ENCODE assay signal across 13 cellular contexts in the genomic region with DNA sequence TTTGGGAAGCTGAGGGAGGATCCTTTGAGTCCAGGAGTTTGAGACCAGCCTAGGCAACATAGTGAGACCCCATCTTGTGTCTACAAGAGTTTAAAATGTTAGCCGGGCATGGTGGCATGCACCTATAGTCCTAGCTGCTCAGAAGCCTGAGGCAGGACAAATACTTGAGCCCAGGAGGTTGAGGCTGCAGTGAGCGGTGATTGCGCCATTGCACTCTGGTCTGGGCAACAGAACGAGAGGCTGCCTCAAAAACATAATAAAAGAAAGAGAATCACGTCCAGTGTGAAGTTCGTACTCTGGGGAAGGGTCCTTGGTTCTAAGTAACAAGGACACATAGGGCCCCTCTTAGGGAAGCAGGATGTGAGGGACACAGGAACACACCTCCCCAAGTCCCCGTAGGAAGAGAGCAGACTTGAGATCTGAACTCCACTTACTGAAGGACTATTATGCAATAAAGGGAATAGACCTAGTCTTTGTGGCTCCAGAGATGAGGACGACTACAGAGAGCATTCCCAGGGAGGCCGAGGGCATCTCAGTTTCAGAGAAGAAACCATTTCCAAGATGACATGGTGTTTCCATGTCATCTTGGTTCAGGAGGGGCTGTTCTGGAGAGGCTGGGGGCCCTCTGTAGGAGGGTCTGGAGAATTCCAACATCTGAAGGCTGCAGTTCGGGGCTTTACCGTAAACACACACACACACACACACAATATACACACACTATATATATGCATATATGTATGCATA. TPM values are rescaled to one million over a fixed set of nuclear protein-coding genes. Genes with fewer than 3 reads are reported as not detected.
A peak's percentile ranks its signal among the peaks of the same experiment; 100 is the strongest.
DNase-seq lines count a peak whose midpoint lies in the region; ATAC-seq and TF ChIP-seq lines count a peak whose summit lies in the region.
"Had no signal": no experiment of that assay in that cellular context is flagged by ENCODE, and none has a peak within 500 bp of the region (broad histone marks: within the 10 kb centered on the region; RNA-seq: fewer than 3 reads in every experiment).

No MANE protein-coding gene starts in this region.

- intact Hi-C loops in CD14-positive monocyte (cut with micrococcal nuclease) (no loop called here), psoas muscle (cut with DNase I) (no loop called here), posterior vena cava (cut with DNase I) (no loop called here)
- intact Hi-C loops in CD8-positive, alpha-beta T cell (cut with DNase I, micrococcal nuclease), result no loop called here

- no peaks in the 10 kb centered on the region for H3K36me3 Mint-ChIP-seq in CD14-positive monocyte
- no peaks in the 10 kb centered on the region for H3K36me3 Mint-ChIP-seq in CD8-positive, alpha-beta T cell
- H3K36me3 Mint-ChIP-seq: activated naive CD4-positive, alpha-beta T cell treated with anti-CD3 and anti-CD28 coated beads, Interleukin-2, amount 50 U/mL, for 24 hours had no signal

- H3K9me3 ChIP-seq in SK-N-SH (no peaks in the 10 kb centered on the region), psoas muscle (no peaks in the 10 kb centered on the region)
- H3K9me3 ChIP-seq in CD8-positive, alpha-beta T cell (ENCODE audit: low read length), result no peaks in the 10 kb centered on the region

- CTCF ChIA-PET in SK-N-SH (lab: Yijun Ruan, JAX), result interaction anchor here (1.4 to 3.5 kb wide), 3 partner anchors 9 to 26 kb away, joined by 3 to 10 read pairs (median 3); no protein-coding TSS in a partner anchor
- CTCF ChIA-PET in CD8-positive, alpha-beta T cell (lab: Charles Lee), result interaction anchor here (1.0 kb wide), 1 partner anchor 116 kb away, joined by 3 read pairs; no protein-coding TSS in a partner anchor

- H3K4me1 Mint-ChIP-seq in CD14-positive monocyte, result peaks cover 44% of the 10 kb centered on the region
- no peaks in the 10 kb centered on the region for H3K4me1 Mint-ChIP-seq in CD8-positive, alpha-beta T cell (ENCODE audit: low read depth)
- H3K4me1 Mint-ChIP-seq: activated naive CD4-positive, alpha-beta T cell treated with anti-CD3 and anti-CD28 coated beads, Interleukin-2, amount 50 U/mL, for 24 hours had no signal

- TF ChIP-seq EP300 in SK-N-SH (IDR thresholded peaks at IDR 0.05; ENCODE audit: borderline replicate concordance in 1 of 2, low read depth in 1 of 2, low read length in 1 of 2), result no peak

- H3K27me3 ChIP-seq in SK-N-SH (ENCODE audit: insufficient read depth), result no peaks in the 10 kb centered on the region
- no peaks in the 10 kb centered on the region for H3K27me3 ChIP-seq in psoas muscle (ENCODE audit: insufficient read depth in 3 of 3, low read length in 2 of 3)
- no peaks in the 10 kb centered on the region for H3K27me3 ChIP-seq in CD8-positive, alpha-beta T cell (ENCODE audit: insufficient read depth, low read length)
- H3K27me3 ChIP-seq in H7 (ENCODE audit: control insufficient read depth, insufficient read depth, low read length), result no peaks in the 10 kb centered on the region

- no peaks in the 10 kb centered on the region for H3K36me3 ChIP-seq in SK-N-SH (replicated peaks in 1 of 2; ENCODE audit: control insufficient read depth in 1 of 2, insufficient read depth in 2 of 2, low read length in 1 of 2)
- H3K36me3 ChIP-seq in psoas muscle (ENCODE audit: insufficient read depth in 1 of 2, low read depth in 1 of 2), result no peaks in the 10 kb centered on the region
- H3K36me3 ChIP-seq in CD8-positive, alpha-beta T cell (ENCODE audit: insufficient read depth, low read length), result no peaks in the 10 kb centered on the region
- no peaks in the 10 kb centered on the region for H3K36me3 ChIP-seq in H7 (replicated peaks; ENCODE audit: control insufficient read depth, insufficient read depth, low read length)

- no peaks in the 10 kb centered on the region for H4K20me1 ChIP-seq in SK-N-SH (ENCODE audit: insufficient read depth)

- no peak overlapping the region for H3K4me3 ChIP-seq in SK-N-SH (ENCODE audit: low read depth in 2 of 2, low read length in 1 of 2)
- H3K4me3 ChIP-seq in fibroblast of mammary gland (ENCODE audit: control insufficient read depth, low read depth, low read length), result no peak overlapping the region
- no peak overlapping the region for H3K4me3 ChIP-seq in psoas muscle
- no peak overlapping the region for H3K4me3 ChIP-seq in CD8-positive, alpha-beta T cell (ENCODE audit: low read depth, low read length)
- no peak overlapping the region for H3K4me3 ChIP-seq in H7 (ENCODE audit: insufficient read depth, low read depth, low read length)

- H3K27ac Mint-ChIP-seq in CD14-positive monocyte, result peak overlapping the region in 6 of 7 donors; percentile 27 to 77 (median 62)
- H3K27ac Mint-ChIP-seq in CD8-positive, alpha-beta T cell, result no peak overlapping the region
- H3K27ac Mint-ChIP-seq: activated naive CD4-positive, alpha-beta T cell treated with anti-CD3 and anti-CD28 coated beads, Interleukin-2, amount 50 U/mL, for 24 hours had no signal

- DNase-seq in CD14-positive monocyte (ENCODE audit: low spot score) (no peak), SK-N-SH (peak; percentile 32), fibroblast of mammary gland (ENCODE audit: low read depth) (peak; percentile 26), psoas muscle (peak in 1 of 2 donors; percentile 35), activated T-cell treated with anti-CD3 and anti-CD28 coated beads for 4 hours (no peak), posterior vena cava (ENCODE audit: low spot score) (no peak), H7 (no peak)
- DNase-seq in CD8-positive, alpha-beta T cell, result no peak
- DNase-seq: activated CD4-positive, alpha-beta T cell treated with anti-CD3 and anti-CD28 coated beads, Interleukin-2, amount 50 U/mL, for 1 hour; KBM-7; small intestine had no signal

- H3K27ac ChIP-seq in SK-N-SH (ENCODE audit: low read depth in 2 of 2, low read length in 1 of 2) (peak overlapping the region; percentile 89 to 96), psoas muscle (peak overlapping the region; percentile 46)
- H3K27ac ChIP-seq in CD8-positive, alpha-beta T cell (ENCODE audit: low read depth, low read length), result no peak overlapping the region

- H3K9ac ChIP-seq in SK-N-SH, result peak overlapping the region; percentile 75; the same call in 1 of the 2 replicates

- WGBS in SK-N-SH (ENCODE audit: low lambda C conversion rate), result 69% methylated on average over 11 of the region's 11 CpGs
- WGBS in psoas muscle, 3 donors, result 66 to 73% (median 66%) methylated on average over 11 of the region's 11 CpGs

- peak overlapping the region; percentile 72; the same call in 1 of the 2 replicates for H3K4me2 ChIP-seq in SK-N-SH

- H3K79me2 ChIP-seq in SK-N-SH (ENCODE audit: insufficient read depth), result no peaks in the 10 kb centered on the region

- H3K9me3 Mint-ChIP-seq in CD14-positive monocyte, result no peaks in the 10 kb centered on the region
- no peaks in the 10 kb centered on the region for H3K9me3 Mint-ChIP-seq in CD8-positive, alpha-beta T cell
- H3K9me3 Mint-ChIP-seq: activated naive CD4-positive, alpha-beta T cell treated with anti-CD3 and anti-CD28 coated beads, Interleukin-2, amount 50 U/mL, for 24 hours had no signal

- H2AFZ ChIP-seq in SK-N-SH (ENCODE audit: low read depth), result peak overlapping the region; percentile 75; the same call in 1 of the 2 replicates

- peak; percentile 30 to 52 (median 34) for ATAC-seq in psoas muscle
- ATAC-seq in CD8-positive, alpha-beta T cell, result no peak

- TF ChIP-seq CTCF in CD14-positive monocyte (IDR thresholded peaks at IDR 0.05) (no peak), SK-N-SH (IDR thresholded peaks at IDR 0.05) (no peak), fibroblast of mammary gland (conservative IDR thresholded peaks at IDR 0.05; ENCODE audit: control insufficient read depth, insufficient read depth, low read depth, low read length) (no peak), psoas muscle (IDR thresholded peaks at IDR 0.05) (no peak)
- TF ChIP-seq CTCF in CD8-positive, alpha-beta T cell (IDR thresholded peaks at IDR 0.05), result no peak

- H3F3A ChIP-seq in SK-N-SH (replicated peaks; ENCODE audit: insufficient read depth), result peaks cover 23% of the 10 kb centered on the region

- H3K4me1 ChIP-seq in SK-N-SH (ENCODE audit: control insufficient read depth in 1 of 2, insufficient read depth in 2 of 2, low read depth in 1 of 2, low read length in 1 of 2) (peaks cover 6 to 8% of the 10 kb centered on the region in 2 experiments; a peak in 3 of 4 replicates), psoas muscle (peaks cover 18% of the 10 kb centered on the region)
- H3K4me1 ChIP-seq in CD8-positive, alpha-beta T cell (ENCODE audit: insufficient read depth, low read length), result no peaks in the 10 kb centered on the region

- H3K4me3 Mint-ChIP-seq in CD14-positive monocyte, result peak overlapping the region in 1 of 2 donors; percentile 62
- H3K4me3 Mint-ChIP-seq in CD8-positive, alpha-beta T cell, result no peak overlapping the region
- H3K4me3 Mint-ChIP-seq: activated naive CD4-positive, alpha-beta T cell treated with anti-CD3 and anti-CD28 coated beads, Interleukin-2, amount 50 U/mL, for 24 hours had no signal

- TF ChIP-seq RAD21 in SK-N-SH (IDR thresholded peaks at IDR 0.05; ENCODE audit: low read length), result no peak

- no peaks in the 10 kb centered on the region for H3K27me3 Mint-ChIP-seq in CD14-positive monocyte (ENCODE audit: low read depth in 3 of 3)
- H3K27me3 Mint-ChIP-seq in CD8-positive, alpha-beta T cell (ENCODE audit: low read depth), result no peaks in the 10 kb centered on the region
- H3K27me3 Mint-ChIP-seq: activated naive CD4-positive, alpha-beta T cell treated with anti-CD3 and anti-CD28 coated beads, Interleukin-2, amount 50 U/mL, for 24 hours had no signal

- H3K9me2 ChIP-seq in SK-N-SH, result no peaks in the 10 kb centered on the region

- POLR2A ChIA-PET in SK-N-SH (lab: Yijun Ruan, JAX), result no interaction called here
- POLR2A ChIA-PET in CD8-positive, alpha-beta T cell (lab: Charles Lee), result interaction anchor here (0.6 to 2.2 kb wide), 2 partner anchors 11 to 1181 kb away, joined by 3 to 13 read pairs; a partner anchor contains a TSS

TF ChIP-seq in SK-N-SH, 30 proteins besides CTCF, POLR2A, EP300 and RAD21 (continues in another document):
- TF ChIP-seq JUND (IDR thresholded peaks at IDR 0.05) (no peak), SIN3A (IDR thresholded peaks at IDR 0.05; ENCODE audit: borderline replicate concordance, low read depth, low read length) (no peak)

RNA-seq across cellular contexts. Expression of a gene that starts 10.8 kb away (rescaled TPM):
- polyA plus RNA-seq in CD14-positive monocyte (1,000 to 10,000 TPM; 1,458 to 1,573 TPM), SK-N-SH (2012; rRNA removed) (1,578 and 1,599 TPM in 2 replicates), psoas muscle (100 to 1,000 TPM in 2 of 3 donors, 10 to 100 TPM in 1; 83.8 to 489 (median 190) TPM)
- 1,008 and 1,227 TPM in 2 replicates for polyA plus RNA-seq in SK-N-SH (2012; cell fraction: cytosol; rRNA removed)
- 1,203 and 1,510 TPM in 2 replicates for polyA plus RNA-seq in SK-N-SH (2012; cell fraction: nucleus; rRNA removed)
- total RNA-seq in psoas muscle (100 to 1,000 TPM; 110 to 364 (median 217) TPM), posterior vena cava (1,000 to 10,000 TPM in 1 of 2 donors, 100 to 1,000 TPM in 1; 578 to 1,026 TPM)
- 100 to 1,000 TPM; 130 to 136 TPM for total RNA-seq in CD8-positive, alpha-beta T cell
- 4,341 and 4,764 TPM in 2 replicates for total RNA-seq in H7 (2014; rRNA removed; shearing (Covaris generic))

RNA-seq across cellular contexts. Expression of a gene that starts 56.4 kb away (rescaled TPM):
- polyA plus RNA-seq in CD14-positive monocyte (not detected), SK-N-SH (2012; rRNA removed) (not detected in 2 replicates), psoas muscle (not detected)
- not detected in 2 replicates for polyA plus RNA-seq in SK-N-SH (2012; cell fraction: cytosol; rRNA removed)
- not detected in 2 replicates for polyA plus RNA-seq in SK-N-SH (2012; cell fraction: nucleus; rRNA removed)
- total RNA-seq in psoas muscle (not detected), posterior vena cava (not detected)
- total RNA-seq in CD8-positive, alpha-beta T cell, result 1 to 10 TPM; 1.6 to 2.4 TPM
- not detected in 2 replicates for total RNA-seq in H7 (2014; rRNA removed; shearing (Covaris generic))
- total RNA-seq: lung microvascular endothelial cell had no signal
- polyA plus RNA-seq: small intestine had no signal

Comparison
In these comparisons a context has a peak if more than half of its experiments do, and no peak if none do; other contexts are left out.
1. DNase-seq: peak in SK-N-SH (single experiment) and fibroblast of mammary gland (single experiment); none in CD14-positive monocyte (single experiment), activated T-cell treated with anti-CD3 and anti-CD28 coated beads for 4 hours (single experiment), CD8-positive, alpha-beta T cell (0 of 7), posterior vena cava (single experiment) and H7 (single experiment).